24 cellular contexts compared by ENCODE assay signal in genomic region chr3:44284949-44285348, GRCh38. TPM values are rescaled to one million over a fixed set of nuclear protein-coding genes. Genes with fewer than 3 reads are reported as not detected.
"Had no signal": no experiment of that assay in that cellular context is flagged by ENCODE, and none has a peak within 500 bp of the region (broad histone marks: within the 10 kb centered on the region; RNA-seq: fewer than 3 reads in every experiment).

No MANE protein-coding gene starts in this region.

- H3K27ac Mint-ChIP-seq: activated B cell treated with CpG ODN at 0.5 μM for 24 hours; activated naive CD8-positive, alpha-beta T cell treated with anti-CD3 and anti-CD28 coated beads for 36 hours; activated T-cell treated with anti-CD3 and anti-CD28 coated beads, Interleukin-2, amount 50 U/mL, for 24 hours; nephron progenitor cell; stimulated activated naive B cell treated with anti-CD40 and anti-IgM and Interleukin-4, amounts not matched to agents 10 μg/mL and 1 μg/mL and 100 μg/mL, for 72 hours; T-helper 1 cell treated with Interleukin-12 subunit alpha and Interleukin-12 subunit beta and Interleukin-4 antibody, amounts not matched to agents 30 μg/mL and 1 μg/mL, for 36 hours had no signal

- H3K4me1 ChIP-seq: pancreas, psoas muscle, testis, vagina had no signal

- FAIRE-seq: endometrium, frontal cortex, pancreas had no signal

- ATAC-seq: mucosa of descending colon; pancreas; psoas muscle; right cardiac atrium; stimulated activated naive B cell treated with anti-CD40 and anti-IgM and Interleukin-4, amounts not matched to agents 10 μg/mL and 1 μg/mL and 100 μg/mL, for 72 hours had no signal

- H3K27ac ChIP-seq: pancreas, psoas muscle, testis, vagina had no signal

- H3K36me3 Mint-ChIP-seq: activated naive CD8-positive, alpha-beta T cell treated with anti-CD3 and anti-CD28 coated beads for 36 hours; stimulated activated naive B cell treated with anti-CD40 and anti-IgM and Interleukin-4, amounts not matched to agents 10 μg/mL and 1 μg/mL and 100 μg/mL, for 72 hours had no signal

- H3K4me3 Mint-ChIP-seq: activated B cell treated with CpG ODN at 0.5 μM for 24 hours; activated naive CD8-positive, alpha-beta T cell treated with anti-CD3 and anti-CD28 coated beads for 36 hours; activated T-cell treated with anti-CD3 and anti-CD28 coated beads, Interleukin-2, amount 50 U/mL, for 24 hours; nephron progenitor cell; stimulated activated naive B cell treated with anti-CD40 and anti-IgM and Interleukin-4, amounts not matched to agents 10 μg/mL and 1 μg/mL and 100 μg/mL, for 72 hours; T-helper 1 cell treated with Interleukin-12 subunit alpha and Interleukin-12 subunit beta and Interleukin-4 antibody, amounts not matched to agents 30 μg/mL and 1 μg/mL, for 36 hours had no signal

- DNase-seq: activated B cell treated with CpG ODN at 0.5 μM for 24 hours; activated CD4-positive, alpha-beta T cell treated with anti-CD3 and anti-CD28 coated beads for 4 hours; activated naive CD4-positive, alpha-beta T cell treated with Interleukin-2 at 50 U/mL for 16 hours; activated naive CD8-positive, alpha-beta T cell treated with anti-CD3 and anti-CD28 coated beads for 36 hours; activated T-cell treated with anti-CD3 and anti-CD28 coated beads, Interleukin-2, amount 50 U/mL, for 24 hours; amniotic stem cell; cerebellar nuclear complex; cortex of kidney; erythroblast; hippocampal formation; mesendoderm; mucosa of descending colon; nephron progenitor cell; pancreas; psoas muscle; right cardiac atrium; stimulated activated naive B cell treated with anti-CD40 and anti-IgM and Interleukin-4, amounts not matched to agents 10 μg/mL and 1 μg/mL and 100 μg/mL, for 72 hours; testis; trophoblast cell had no signal

- H3K36me3 ChIP-seq: pancreas, vagina had no signal

- H3K9me3 ChIP-seq: mucosa of descending colon, pancreas, psoas muscle, testis, vagina had no signal

- H3K27me3 ChIP-seq: pancreas, testis, vagina had no signal

- H3K4me3 ChIP-seq: mucosa of descending colon, pancreas, psoas muscle, testis, vagina had no signal

- H3K4me1 Mint-ChIP-seq: activated B cell treated with CpG ODN at 0.5 μM for 24 hours; activated naive CD8-positive, alpha-beta T cell treated with anti-CD3 and anti-CD28 coated beads for 36 hours; nephron progenitor cell had no signal

- H3K9me3 Mint-ChIP-seq: activated B cell treated with CpG ODN at 0.5 μM for 24 hours; activated naive CD8-positive, alpha-beta T cell treated with anti-CD3 and anti-CD28 coated beads for 36 hours; activated T-cell treated with anti-CD3 and anti-CD28 coated beads, Interleukin-2, amount 50 U/mL, for 24 hours; nephron progenitor cell; stimulated activated naive B cell treated with anti-CD40 and anti-IgM and Interleukin-4, amounts not matched to agents 10 μg/mL and 1 μg/mL and 100 μg/mL, for 72 hours; T-helper 1 cell treated with Interleukin-12 subunit alpha and Interleukin-12 subunit beta and Interleukin-4 antibody, amounts not matched to agents 30 μg/mL and 1 μg/mL, for 36 hours had no signal

RNA-seq across cellular contexts. Expression of gene TOPAZ1, which starts 43.3 kb away (rescaled TPM):
- total RNA-seq: activated B cell treated with CpG ODN at 0.5 μM for 24 hours; activated naive CD8-positive, alpha-beta T cell treated with anti-CD3 and anti-CD28 coated beads for 36 hours; lower leg skin; mucosa of descending colon; pancreas; psoas muscle; right cardiac atrium; vagina had no signal
- polyA plus RNA-seq: pancreas, psoas muscle, right cardiac atrium had no signal
